8 cellular contexts compared by ENCODE assay signal in the genomic region with DNA sequence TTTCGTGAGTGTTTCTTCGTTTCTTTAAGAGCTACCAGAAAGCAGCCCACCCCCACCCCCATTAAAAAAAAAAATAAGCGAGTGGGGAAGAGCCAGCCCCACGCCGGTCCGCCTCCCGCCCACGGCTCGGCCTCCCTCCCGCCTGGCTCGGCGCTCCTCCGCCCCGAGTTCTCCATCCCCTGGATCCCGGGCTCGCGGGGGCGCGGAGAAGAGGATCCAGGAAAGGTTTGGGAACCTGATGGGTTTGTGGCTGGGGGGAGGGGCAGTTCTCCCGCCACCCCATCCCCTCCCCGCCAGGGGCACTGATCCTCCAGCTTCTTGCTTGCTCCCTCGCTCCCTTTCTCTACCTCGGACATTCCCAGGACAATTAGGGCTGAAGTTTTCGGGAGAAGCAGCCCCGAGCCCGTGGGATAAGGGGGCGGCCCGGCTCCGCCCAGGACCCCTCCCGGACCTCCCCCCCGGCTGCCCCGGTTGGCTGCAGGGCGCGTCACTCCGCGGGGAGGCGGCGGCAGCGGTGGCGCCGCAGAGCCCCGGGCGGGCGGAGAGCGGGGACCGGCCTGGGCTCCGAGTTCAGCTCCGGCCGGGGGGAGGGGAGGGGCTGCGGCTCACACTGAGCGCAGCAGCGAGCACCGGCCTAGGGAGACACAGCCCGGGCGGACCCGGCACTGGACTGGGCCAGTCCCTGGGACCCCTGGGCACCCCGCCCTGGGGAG. TPM values are rescaled to one million over a fixed set of nuclear protein-coding genes. Genes with fewer than 3 reads are reported as not detected.
DNase-seq lines count a peak whose midpoint lies in the region; ATAC-seq, FAIRE-seq and TF ChIP-seq lines count a peak whose summit lies in the region.

No MANE protein-coding gene starts in this region.

- H3K27me3 Mint-ChIP-seq in T-helper 17 cell, result peaks cover 64% of the 10 kb centered on the region

- DNase-seq in A673 (ENCODE audit: low spot score) (peak; percentile 88), HuH-7 (ENCODE audit: low spot score) (peak; percentile 87), cardiac fibroblast (ENCODE audit: low read depth in 2 of 2) (peak; percentile 9 to 89), kidney (peak; percentile 96), GM12891 (ENCODE audit: insufficient read length, low spot score) (no peak), dermis blood vessel endothelial cell (no peak), T-helper 17 cell (no peak)

- peak overlapping the region; percentile 13 to 98 for H3K9ac ChIP-seq in kidney (ENCODE audit: low read length in 2 of 2)

- POLR2A ChIA-PET in A673 (lab: Charles Lee; ENCODE audit: low non-redundant PET), result no interaction called here

- no TSS peak for BruUV-seq in A673 (replicated peaks; lab: Mats Ljungman, UMichigan)

- H3K27me3 ChIP-seq in A673 (replicated peaks; ENCODE audit: insufficient read depth, low read depth, low read length, poor library complexity), result peaks cover 41% of the 10 kb centered on the region

- CTCF ChIA-PET in A673 (lab: Charles Lee), result no interaction called here

- H3K4me1 Mint-ChIP-seq in T-helper 17 cell, result peaks cover 5% of the 10 kb centered on the region

- H3K27ac Mint-ChIP-seq in T-helper 17 cell, result no peak overlapping the region

- no peak for ATAC-seq in T-helper 17 cell

- no peak overlapping the region for H3K4me3 Mint-ChIP-seq in T-helper 17 cell

- H3K4me3 ChIP-seq in A673 (ENCODE audit: low read depth, low read length, poor library complexity, severe bottlenecking) (peak overlapping the region; percentile 70), cardiac fibroblast (replicated peaks in 1 of 2; ENCODE audit: low read depth in 2 of 2, low read length in 2 of 2) (peak overlapping the region; percentile 43 to 63), kidney (ENCODE audit: low read length in 2 of 2) (peak overlapping the region; percentile 65 to 87)

- FAIRE-seq in kidney (lab: Jason Lieb, UNC), result no peak
- FAIRE-seq in GM12891 (lab: Jason Lieb, UNC), result no peak

- H3K27ac ChIP-seq in A673 (ENCODE audit: low read depth, low read length, poor library complexity, severe bottlenecking) (peak overlapping the region; percentile 68), kidney (ENCODE audit: low read depth in 2 of 2, low read length in 2 of 2) (peak overlapping the region; percentile 94 to 97), temporal lobe (ENCODE audit: low read depth, low read length) (peak overlapping the region; percentile 87)

- peaks cover 7% of the 10 kb centered on the region for H3K36me3 Mint-ChIP-seq in T-helper 17 cell (ENCODE audit: low read depth)

- intact Hi-C loops in A673 (cut with micrococcal nuclease; ENCODE audit: unreplicated experiment), result loop anchor here (5.0 to 10.0 kb wide), 2 partner anchors 280 to 483 kb away; no protein-coding TSS in a partner anchor
- intact Hi-C loops in kidney (cut with DNase I), result no loop called here

- no peak for TF ChIP-seq POLR2A in GM12891 (IDR thresholded peaks at IDR 0.05; ENCODE audit: low read depth, low read length)

- H3K9me3 ChIP-seq in A673 (ENCODE audit: low read depth, low read length, poor library complexity, severe bottlenecking) (no peaks in the 10 kb centered on the region), kidney (ENCODE audit: control insufficient read depth in 1 of 2, low read length in 2 of 2) (no peaks in the 10 kb centered on the region), T-helper 17 cell (ENCODE audit: control insufficient read depth, low read length, poor library complexity, severe bottlenecking) (no peaks in the 10 kb centered on the region)

- TF ChIP-seq CTCF in A673 (conservative IDR thresholded peaks at IDR 0.05; ENCODE audit: low read depth, low read length), result no peak
- TF ChIP-seq CTCF in cardiac fibroblast (IDR thresholded peaks at IDR 0.05; ENCODE audit: low read depth, low read length), result no peak
- no peak for TF ChIP-seq CTCF in kidney (IDR thresholded peaks at IDR 0.05; ENCODE audit: borderline replicate concordance, extremely low read depth, insufficient read depth)

- peaks cover 19% of the 10 kb centered on the region for H3K4me1 ChIP-seq in A673 (ENCODE audit: insufficient read depth, low read length, poor library complexity, severe bottlenecking)
- H3K4me1 ChIP-seq in kidney (ENCODE audit: control insufficient read depth in 1 of 2, insufficient read depth in 1 of 2, low read depth in 1 of 2, low read length in 2 of 2), result peaks cover 3 to 4% of the 10 kb centered on the region in 2 donors

- no peaks in the 10 kb centered on the region for H3K36me3 ChIP-seq in A673 (ENCODE audit: insufficient read depth, low read length, poor library complexity, severe bottlenecking)
- H3K36me3 ChIP-seq in kidney (ENCODE audit: control insufficient read depth in 1 of 2, insufficient read depth in 2 of 2, low read length in 2 of 2), result no peaks in the 10 kb centered on the region

TF ChIP-seq in GM12891, 5 proteins besides CTCF, POLR2A, EP300 and RAD21:
- no peak for TF ChIP-seq TAF1 (IDR thresholded peaks at IDR 0.05; ENCODE audit: low read depth, low read length)
- TF ChIP-seq SPI1 (IDR thresholded peaks at IDR 0.05; ENCODE audit: low read depth, low read length), result no peak
- no peak for TF ChIP-seq POU2F2 (IDR thresholded peaks at IDR 0.05; ENCODE audit: low read depth, low read length)
- no peak for TF ChIP-seq PAX5 (IDR thresholded peaks at IDR 0.05; ENCODE audit: insufficient read depth, low read length, severe bottlenecking)
- TF ChIP-seq POLR2AphosphoS5 (IDR thresholded peaks at IDR 0.05; ENCODE audit: low read depth, low read length), result no peak
TF ChIP-seq in GM12891: peak in this region for 0.

RNA-seq across cellular contexts. Expression of gene SALL1, which starts 1.0 kb away (rescaled TPM):
- total RNA-seq in A673 (2021), result 24.8 and 28.1 TPM in 2 replicates
- total RNA-seq in kidney, result 75.3 TPM
- polyA plus RNA-seq in kidney (ENCODE audit: insufficient read depth, low read depth, low replicate concordance), result 15.3 TPM
- 8.6 TPM for total RNA-seq in temporal lobe
- not detected for polyA plus RNA-seq in GM12891 (2012; ENCODE audit: low read depth, missing spikeins)
- under 0.01 and 0.05 TPM in 2 replicates for total RNA-seq in dermis blood vessel endothelial cell
- not detected for total RNA-seq in T-helper 17 cell

Comparison
In these comparisons a context has a peak if more than half of its experiments do, and no peak if none do; other contexts are left out.
1. DNase-seq: peak in A673 (single experiment), HuH-7 (single experiment), cardiac fibroblast (2 of 2) and kidney (single experiment); none in GM12891 (single experiment), dermis blood vessel endothelial cell (single experiment) and T-helper 17 cell (0 of 3).
2. Peak in every context shown above with its lines, with median percentiles within 50 percentile points of each other: H3K27ac ChIP-seq and H3K4me3 ChIP-seq.